Comparison of ENCODE assay signal across 8 cellular contexts in genomic region chr7:5704534-5704922, GRCh38.
DNase-seq lines count a peak whose midpoint lies in the region; ATAC-seq and TF ChIP-seq lines count a peak whose summit lies in the region.

No MANE protein-coding gene starts in this region.

- no peaks in the 10 kb centered on the region for H3K27me3 Mint-ChIP-seq in activated T-helper 1 cell treated with anti-CD3 and anti-CD28 coated beads, Interleukin-12 subunit alpha, Interleukin-12 subunit beta, Interleukin-2, Interleukin-4 antibody, amounts not matched to agents 30 ng/mL and 10 ng/mL and 1 ng/mL, durations not matched to agents 14 hours and 24 hours and 36 hours (ENCODE audit: insufficient read depth)
- H3K27me3 Mint-ChIP-seq in nephron (ENCODE audit: low read depth) = no peaks in the 10 kb centered on the region
- no peaks in the 10 kb centered on the region for H3K27me3 Mint-ChIP-seq in stimulated activated naive CD8-positive, alpha-beta T cell treated with anti-CD3 and anti-CD28 coated beads, Interleukin-15, amount 100 ng/mL, for 72 hours

- no peak overlapping the region for H3K27ac Mint-ChIP-seq in activated T-helper 1 cell treated with anti-CD3 and anti-CD28 coated beads, Interleukin-12 subunit alpha, Interleukin-12 subunit beta, Interleukin-2, Interleukin-4 antibody, amounts not matched to agents 30 ng/mL and 10 ng/mL and 1 ng/mL, durations not matched to agents 14 hours and 24 hours and 36 hours
- H3K27ac Mint-ChIP-seq in nephron = peak overlapping the region; percentile 43 to 47 (median 44)
- H3K27ac Mint-ChIP-seq in stimulated activated naive CD8-positive, alpha-beta T cell treated with anti-CD3 and anti-CD28 coated beads, Interleukin-15, amount 100 ng/mL, for 72 hours = no peak overlapping the region

- no peaks in the 10 kb centered on the region for H3K27me3 ChIP-seq in Peyer's patch

- DNase-seq in Caki2 (ENCODE audit: low read depth) (peak; percentile 70), Peyer's patch (peak; percentile 65 to 91 (median 72)), fibroblast of the aortic adventitia (ENCODE audit: low read depth) (peak; percentile 91)
- peak; percentile 68 for DNase-seq in Jurkat, Clone E6-1 (ENCODE audit: low read depth, low spot score)
- DNase-seq in activated T-helper 1 cell treated with anti-CD3 and anti-CD28 coated beads, Interleukin-12 subunit alpha, Interleukin-12 subunit beta, Interleukin-2, Interleukin-4 antibody, amounts not matched to agents 30 ng/mL and 10 ng/mL and 1 ng/mL, durations not matched to agents 14 hours and 24 hours and 36 hours (ENCODE audit: low spot score) = peak; percentile 65
- DNase-seq in stimulated activated naive CD8-positive, alpha-beta T cell treated with anti-CD3 and anti-CD28 coated beads, Interleukin-15, amount 100 ng/mL, for 72 hours = peak; percentile 69 to 74

- no peaks in the 10 kb centered on the region for H3K9me3 Mint-ChIP-seq in activated T-helper 1 cell treated with anti-CD3 and anti-CD28 coated beads, Interleukin-12 subunit alpha, Interleukin-12 subunit beta, Interleukin-2, Interleukin-4 antibody, amounts not matched to agents 30 ng/mL and 10 ng/mL and 1 ng/mL, durations not matched to agents 14 hours and 24 hours and 36 hours
- no peaks in the 10 kb centered on the region for H3K9me3 Mint-ChIP-seq in nephron
- H3K9me3 Mint-ChIP-seq in stimulated activated naive CD8-positive, alpha-beta T cell treated with anti-CD3 and anti-CD28 coated beads, Interleukin-15, amount 100 ng/mL, for 72 hours = no peaks in the 10 kb centered on the region

- TF ChIP-seq POLR2A in Peyer's patch (IDR thresholded peaks at IDR 0.05) (no peak), GM18505 (IDR thresholded peaks at IDR 0.05; ENCODE audit: borderline replicate concordance, extremely low read depth, insufficient read depth, insufficient read length) (no peak)

- H3K4me1 Mint-ChIP-seq in activated T-helper 1 cell treated with anti-CD3 and anti-CD28 coated beads, Interleukin-12 subunit alpha, Interleukin-12 subunit beta, Interleukin-2, Interleukin-4 antibody, amounts not matched to agents 30 ng/mL and 10 ng/mL and 1 ng/mL, durations not matched to agents 14 hours and 24 hours and 36 hours (ENCODE audit: low read depth) = peaks cover 66% of the 10 kb centered on the region
- H3K4me1 Mint-ChIP-seq in nephron = peaks cover 40% of the 10 kb centered on the region
- H3K4me1 Mint-ChIP-seq in stimulated activated naive CD8-positive, alpha-beta T cell treated with anti-CD3 and anti-CD28 coated beads, Interleukin-15, amount 100 ng/mL, for 72 hours = peaks cover 90% of the 10 kb centered on the region

- peaks cover 0 to 28% (median 0%) of the 10 kb centered on the region in 3 donors for H3K36me3 ChIP-seq in Peyer's patch

- H3K27ac ChIP-seq in Peyer's patch = no peak overlapping the region

- in situ Hi-C loops in Caki2 (cut with HindIII; ENCODE audit: low pct_unique_long_range_greater_than_20kb, low sequenced_read_pairs) = no loop called here

- TF ChIP-seq CTCF in Peyer's patch (IDR thresholded peaks at IDR 0.05) (peak; percentile 84 to 97 (median 92)), fibroblast of the aortic adventitia (IDR thresholded peaks at IDR 0.05; ENCODE audit: insufficient read depth, low read length) (peak; percentile 90), nephron (IDR thresholded peaks at IDR 0.05; ENCODE audit: unreplicated experiment in 3 of 3) (peak; percentile 85 to 91 (median 85))

- peaks cover 0 to 8% (median 4%) of the 10 kb centered on the region in 4 donors for H3K4me1 ChIP-seq in Peyer's patch

- H3K9me3 ChIP-seq in Peyer's patch = no peaks in the 10 kb centered on the region

- no peak overlapping the region for H3K4me3 ChIP-seq in Jurkat, Clone E6-1 (ENCODE audit: low read length)
- H3K4me3 ChIP-seq in Peyer's patch = no peak overlapping the region
- no peak overlapping the region for H3K4me3 ChIP-seq in fibroblast of the aortic adventitia (ENCODE audit: low read depth, low read length)

- ATAC-seq in stimulated activated naive CD8-positive, alpha-beta T cell treated with anti-CD3 and anti-CD28 coated beads, Interleukin-15, amount 100 ng/mL, for 72 hours = no peak
- ATAC-seq in GM18505 (IDR thresholded peaks at IDR 0.05; ENCODE audit: unreplicated experiment) = no peak

- peaks cover 34% of the 10 kb centered on the region for H3K36me3 Mint-ChIP-seq in activated T-helper 1 cell treated with anti-CD3 and anti-CD28 coated beads, Interleukin-12 subunit alpha, Interleukin-12 subunit beta, Interleukin-2, Interleukin-4 antibody, amounts not matched to agents 30 ng/mL and 10 ng/mL and 1 ng/mL, durations not matched to agents 14 hours and 24 hours and 36 hours (ENCODE audit: low read depth)
- H3K36me3 Mint-ChIP-seq in nephron (ENCODE audit: low read depth) = peaks cover 27% of the 10 kb centered on the region

- no peak overlapping the region for H3K4me3 Mint-ChIP-seq in activated T-helper 1 cell treated with anti-CD3 and anti-CD28 coated beads, Interleukin-12 subunit alpha, Interleukin-12 subunit beta, Interleukin-2, Interleukin-4 antibody, amounts not matched to agents 30 ng/mL and 10 ng/mL and 1 ng/mL, durations not matched to agents 14 hours and 24 hours and 36 hours
- H3K4me3 Mint-ChIP-seq in nephron = no peak overlapping the region
- H3K4me3 Mint-ChIP-seq in stimulated activated naive CD8-positive, alpha-beta T cell treated with anti-CD3 and anti-CD28 coated beads, Interleukin-15, amount 100 ng/mL, for 72 hours = no peak overlapping the region

- intact Hi-C loops in activated T-helper 1 cell treated with anti-CD3 and anti-CD28 coated beads, Interleukin-12 subunit alpha, Interleukin-12 subunit beta, Interleukin-2, Interleukin-4 antibody, amounts not matched to agents 30 ng/mL and 10 ng/mL and 1 ng/mL, durations not matched to agents 14 hours and 24 hours and 36 hours (cut with micrococcal nuclease) = loop anchor here (1.0 to 10.0 kb wide), 5 partner anchors 26 to 340 kb away; partner anchors contain the start of gene TNRC18

Comparison
In these comparisons a context has a peak if more than half of its experiments do, and no peak if none do; other contexts are left out.
1. H3K27ac Mint-ChIP-seq: peak in nephron (3 of 3); none in activated T-helper 1 cell treated with anti-CD3 and anti-CD28 coated beads, Interleukin-12 subunit alpha, Interleukin-12 subunit beta, Interleukin-2, Interleukin-4 antibody, amounts not matched to agents 30 ng/mL and 10 ng/mL and 1 ng/mL, durations not matched to agents 14 hours and 24 hours and 36 hours (single experiment) and stimulated activated naive CD8-positive, alpha-beta T cell treated with anti-CD3 and anti-CD28 coated beads, Interleukin-15, amount 100 ng/mL, for 72 hours (0 of 2).
2. Peak in every context shown above with its lines, with median percentiles within 50 percentile points of each other: DNase-seq and CTCF ChIP-seq.